ENCODE assay signal across 19 cellular contexts in the genomic region with DNA sequence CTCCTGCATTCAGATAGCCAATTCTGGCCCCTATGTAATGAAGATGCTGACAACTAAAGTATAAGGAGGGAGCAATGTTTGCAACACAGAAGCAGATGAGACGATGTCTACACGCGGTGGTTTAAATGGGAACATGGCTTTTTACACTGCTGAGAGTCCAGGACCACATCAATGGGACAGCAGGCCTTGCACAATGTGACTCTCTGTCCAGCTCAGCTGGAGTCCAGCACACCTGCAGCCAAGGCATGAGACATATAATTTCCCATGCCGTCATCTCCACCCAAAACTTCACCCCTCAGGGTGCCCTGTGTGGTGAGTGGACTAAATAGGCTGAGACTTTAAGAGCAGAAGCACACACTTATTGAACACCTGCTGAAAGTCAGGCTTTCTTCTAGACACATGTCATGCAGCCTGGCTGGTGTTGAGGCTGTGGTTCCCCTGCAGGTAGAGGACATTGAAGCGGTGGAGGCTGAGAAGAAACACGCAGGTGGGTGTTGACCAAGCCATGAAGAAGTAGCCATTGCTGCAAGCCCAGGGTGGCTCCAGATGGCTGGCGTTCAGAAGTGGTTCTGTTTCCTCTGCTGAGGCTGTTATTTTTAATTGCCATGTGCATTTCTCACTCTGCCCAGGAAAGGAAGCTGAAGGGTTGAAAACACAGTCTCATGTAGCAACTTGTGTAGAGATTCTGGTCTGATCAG.
"Had no signal": no experiment of that assay in that cellular context is flagged by ENCODE, and none has a peak within 500 bp of the region (broad histone marks: within the 10 kb centered on the region; RNA-seq: fewer than 3 reads in every experiment).

No MANE protein-coding gene starts in this region.

- DNase-seq: activated CD4-positive, alpha-beta memory T cell treated with anti-CD3 and anti-CD28 coated beads for 36 hours; activated CD4-positive, alpha-beta T cell treated with anti-CD3 and anti-CD28 coated beads, Interleukin-2, amount 10 ng/mL, durations not matched to agents 7 days and 5 days; activated CD8-positive, alpha-beta memory T cell treated with anti-CD3 and anti-CD28 coated beads for 24 hours; activated effector memory CD4-positive, alpha-beta T cell treated with anti-CD3 and anti-CD28 coated beads, Interleukin-2, amount 50 U/mL, for 16 hours; activated naive CD4-positive, alpha-beta T cell treated with anti-CD3 and anti-CD28 coated beads for 36 hours; activated T-cell treated with anti-CD3 and anti-CD28 coated beads, Interleukin-2, amount 50 U/mL, for 4 hours; NCI-H1105 treated with DMSO at 0.1 percent for 48 hours; NCI-H146; NCI-H2029; NCI-H2107; NCI-H446 treated with DMSO at 0.1 percent for 48 hours; NCI-H526 treated with DMSO at 0.1 percent for 48 hours; PC-3; SHP77; SW 1271 had no signal

- H3K36me3 ChIP-seq: cardiac muscle cell, SJSA1 had no signal

- ATAC-seq: activated T-cell treated with anti-CD3 and anti-CD28 coated beads, Interleukin-2, amount 50 U/mL, for 4 hours; K562; PC-3; SK-N-SH treated with all-trans-retinoic acid at 6 μM for 48 hours had no signal

- H3K9me3 ChIP-seq: SJSA1 had no signal

- H3K4me1 ChIP-seq: SJSA1 had no signal

- H3K27me3 ChIP-seq: cardiac muscle cell, SJSA1 had no signal

- H3K27ac ChIP-seq: cardiac muscle cell, SJSA1 had no signal

- H3K4me3 ChIP-seq: cardiac muscle cell, K562, SJSA1 had no signal
